Comparison of ENCODE assay signal across 25 cellular contexts in the genomic region with DNA sequence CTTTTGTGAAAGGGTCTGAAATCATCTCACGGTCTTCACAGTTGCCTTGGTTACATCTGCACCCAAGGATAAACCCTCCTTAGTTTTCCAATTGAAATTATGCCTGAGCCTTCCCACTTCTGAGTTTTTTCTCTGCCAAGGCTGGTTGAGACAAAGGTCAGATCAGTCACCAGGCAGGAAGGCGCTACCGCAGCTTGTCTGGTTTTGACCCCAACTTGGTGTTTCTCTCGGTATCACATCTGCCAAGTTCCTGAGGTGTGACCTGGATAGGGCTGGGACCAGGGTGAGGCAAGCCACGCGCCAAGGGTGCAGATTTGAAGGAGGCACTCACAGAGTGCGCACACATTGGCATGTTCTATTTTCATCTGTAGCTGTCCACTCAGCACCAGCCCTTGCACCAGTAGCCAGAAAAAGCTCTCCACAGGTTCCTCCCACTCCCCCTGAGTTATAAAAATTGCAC.
A peak's percentile ranks its signal among the peaks of the same experiment; 100 is the strongest.
DNase-seq lines count a peak whose midpoint lies in the region; ATAC-seq, FAIRE-seq and TF ChIP-seq lines count a peak whose summit lies in the region.
"Had no signal": no experiment of that assay in that cellular context is flagged by ENCODE, and none has a peak within 500 bp of the region (broad histone marks: within the 10 kb centered on the region; RNA-seq: fewer than 3 reads in every experiment).

No MANE protein-coding gene starts in this region.

- CTCF ChIA-PET in K562 (lab: Yijun Ruan, JAX; ENCODE audit: low intra/inter-chr PET ratio): no interaction called here

- H3K27ac Mint-ChIP-seq in activated naive CD8-positive, alpha-beta T cell treated with anti-CD3 and anti-CD28 coated beads, Interleukin-2, amount 50 U/mL, for 24 hours: peak overlapping the region; percentile 67
- no peak overlapping the region for H3K27ac Mint-ChIP-seq in activated naive CD8-positive, alpha-beta T cell treated with anti-CD3 and anti-CD28 coated beads for 36 hours
- H3K27ac Mint-ChIP-seq in neural crest cell (ENCODE audit: unreplicated experiment): peak overlapping the region; percentile 62
- no peak overlapping the region for H3K27ac Mint-ChIP-seq in natural killer cell
- H3K27ac Mint-ChIP-seq: activated CD4-positive, alpha-beta memory T cell treated with anti-CD3 and anti-CD28 coated beads, Interleukin-2, amount 10 ng/mL, durations not matched to agents 7 days and 5 days had no signal

- peaks cover 6 to 10% of the 10 kb centered on the region in 2 experiments; a peak in 3 of 5 replicates for H3K4me1 ChIP-seq in K562 (replicated peaks in 1 of 2; ENCODE audit: control insufficient read depth in 2 of 2, insufficient read depth in 2 of 2, low read length in 2 of 2)
- H3K4me1 ChIP-seq: prostate gland had no signal

- no peaks in the 10 kb centered on the region for H3K27me3 Mint-ChIP-seq in activated naive CD8-positive, alpha-beta T cell treated with anti-CD3 and anti-CD28 coated beads, Interleukin-2, amount 50 U/mL, for 24 hours
- no peaks in the 10 kb centered on the region for H3K27me3 Mint-ChIP-seq in activated naive CD8-positive, alpha-beta T cell treated with anti-CD3 and anti-CD28 coated beads for 36 hours
- no peaks in the 10 kb centered on the region for H3K27me3 Mint-ChIP-seq in neural crest cell (ENCODE audit: low read depth)
- no peaks in the 10 kb centered on the region for H3K27me3 Mint-ChIP-seq in natural killer cell (ENCODE audit: low read depth in 2 of 2)
- H3K27me3 Mint-ChIP-seq: activated CD4-positive, alpha-beta memory T cell treated with anti-CD3 and anti-CD28 coated beads, Interleukin-2, amount 10 ng/mL, durations not matched to agents 7 days and 5 days; central memory CD8-positive, alpha-beta T cell; stimulated activated memory B cell treated with anti-CD40 and anti-IgM and Interleukin-4, amounts not matched to agents 10 μg/mL and 1 μg/mL and 100 μg/mL, for 72 hours had no signal

- no peak for TF ChIP-seq EP300 in K562 (IDR thresholded peaks at IDR 0.05; ENCODE audit: low read length)

- FAIRE-seq in K562 (lab: Jason Lieb, UNC): no peak
- FAIRE-seq: GM12878, small intestine had no signal

- DNase-seq in activated naive CD8-positive, alpha-beta T cell treated with anti-CD3 and anti-CD28 coated beads, Interleukin-2, amount 50 U/mL, for 24 hours: no peak
- DNase-seq in activated naive CD8-positive, alpha-beta T cell treated with anti-CD3 and anti-CD28 coated beads for 36 hours: no peak
- DNase-seq in NCI-H1092 (lab: John Stamatoyannopoulos, UW): peak; percentile 51
- no peak for DNase-seq in K562 (ENCODE audit: extremely low read depth in 1 of 4, low spot score in 3 of 4)
- DNase-seq in neural crest cell (ENCODE audit: low read depth, low spot score): no peak
- DNase-seq in NOMO-1 treated with DMSO at 0.1 percent for 48 hours (lab: John Stamatoyannopoulos, UW; ENCODE audit: unreplicated experiment): no peak
- no peak for DNase-seq in AG08395 (ENCODE audit: low spot score)
- no peak for DNase-seq in natural killer cell
- DNase-seq: activated CD4-positive, alpha-beta memory T cell treated with anti-CD3 and anti-CD28 coated beads, Interleukin-2, amount 10 ng/mL, durations not matched to agents 7 days and 5 days; activated naive CD4-positive, alpha-beta T cell treated with Interleukin-2 at 50 U/mL for 16 hours; foreskin fibroblast; immature natural killer cell; MG63; NCI-H146; NCI-H446 treated with DMSO at 0.1 percent for 48 hours; small intestine; stimulated activated CD4-positive, alpha-beta T cell treated with anti-CD3 and anti-CD28 coated beads, Interleukin-2, amount 100 ng/mL, for 24 hours had no signal

- H3K79me2 ChIP-seq in K562 (ENCODE audit: control insufficient read depth, insufficient read depth, low read length): no peaks in the 10 kb centered on the region
- H3K79me2 ChIP-seq: hepatocyte had no signal

- POLR2A ChIA-PET in K562 (lab: Yijun Ruan, JAX): no interaction called here

- H3K4me1 Mint-ChIP-seq in activated naive CD8-positive, alpha-beta T cell treated with anti-CD3 and anti-CD28 coated beads, Interleukin-2, amount 50 U/mL, for 24 hours: peaks cover under 1% of the 10 kb centered on the region
- H3K4me1 Mint-ChIP-seq in activated naive CD8-positive, alpha-beta T cell treated with anti-CD3 and anti-CD28 coated beads for 36 hours: peaks cover 6% of the 10 kb centered on the region
- peaks cover 11% of the 10 kb centered on the region for H3K4me1 Mint-ChIP-seq in neural crest cell
- no peaks in the 10 kb centered on the region for H3K4me1 Mint-ChIP-seq in natural killer cell
- H3K4me1 Mint-ChIP-seq: central memory CD8-positive, alpha-beta T cell; immature natural killer cell had no signal

- TF ChIP-seq POLR2A in K562 (conservative IDR thresholded peaks at IDR 0.05): no peak

- H3K27ac ChIP-seq in K562 (ENCODE audit: extremely low read depth, low read depth, low read length): no peak overlapping the region
- H3K27ac ChIP-seq: epithelial cell of prostate, hepatocyte, prostate gland had no signal

- 0 out of 4 replicates have a peak overlapping the region, but pooled peaks of 1 of the 2 experiments have one; percentile 8 for H3K9ac ChIP-seq in K562 (ENCODE audit: insufficient read depth in 1 of 2, low read depth in 2 of 2, low read length in 2 of 2)

- no TSS peak for BruUV-seq in K562 (replicated peaks; lab: Mats Ljungman, UMichigan)

- in situ Hi-C loops in K562 (cut with MboI): no loop called here

- peaks cover 5% of the 10 kb centered on the region for H3K9me1 ChIP-seq in K562 (ENCODE audit: control insufficient read depth, insufficient read depth, low read length)

- TF ChIP-seq RAD21 in K562 (CRISPR knock-in tag; conservative IDR thresholded peaks at IDR 0.05 in 1 of 2, IDR thresholded peaks at IDR 0.05 in 1 of 2): no peak

- H3K4me2 ChIP-seq in K562 (ENCODE audit: insufficient read depth, low read length): no peak overlapping the region
- H3K4me2 ChIP-seq: hepatocyte had no signal

- H3K4me3 ChIP-seq in K562: no peak overlapping the region
- H3K4me3 ChIP-seq: GM12878, HAP-1, hepatocyte, lung, MG63, prostate gland had no signal

- WGBS in K562 (ENCODE audit: insufficient coverage, low coverage, missing lambda C conversion rate): 93% methylated on average over 7 of the region's 7 CpGs

- no peaks in the 10 kb centered on the region for H3K9me3 ChIP-seq in K562 (replicated peaks; ENCODE audit: control insufficient read depth, insufficient read depth, low read depth, low read length)
- H3K9me3 ChIP-seq: HAP-1, MG63, prostate gland had no signal

- no peaks in the 10 kb centered on the region for H4K20me1 ChIP-seq in K562 (replicated peaks; ENCODE audit: control insufficient read depth, insufficient read depth, low read length)

- ATAC-seq in activated naive CD8-positive, alpha-beta T cell treated with anti-CD3 and anti-CD28 coated beads, Interleukin-2, amount 50 U/mL, for 24 hours: no peak
- no peak for ATAC-seq in K562
- no peak for ATAC-seq in natural killer cell
- ATAC-seq: GM12878; stimulated activated memory B cell treated with anti-CD40 and anti-IgM and Interleukin-4, amounts not matched to agents 10 μg/mL and 1 μg/mL and 100 μg/mL, for 72 hours had no signal

- peaks cover 74% of the 10 kb centered on the region for H3K36me3 ChIP-seq in K562 (ENCODE audit: control insufficient read depth, insufficient read depth, low read length)
- H3K36me3 ChIP-seq: MG63 had no signal

- no peaks in the 10 kb centered on the region for H3K9me3 Mint-ChIP-seq in activated naive CD8-positive, alpha-beta T cell treated with anti-CD3 and anti-CD28 coated beads, Interleukin-2, amount 50 U/mL, for 24 hours
- H3K9me3 Mint-ChIP-seq in activated naive CD8-positive, alpha-beta T cell treated with anti-CD3 and anti-CD28 coated beads for 36 hours: no peaks in the 10 kb centered on the region
- H3K9me3 Mint-ChIP-seq in neural crest cell (no peaks in the 10 kb centered on the region), natural killer cell (no peaks in the 10 kb centered on the region)
- H3K9me3 Mint-ChIP-seq: activated CD4-positive, alpha-beta memory T cell treated with anti-CD3 and anti-CD28 coated beads, Interleukin-2, amount 10 ng/mL, durations not matched to agents 7 days and 5 days; central memory CD8-positive, alpha-beta T cell; immature natural killer cell; stimulated activated memory B cell treated with anti-CD40 and anti-IgM and Interleukin-4, amounts not matched to agents 10 μg/mL and 1 μg/mL and 100 μg/mL, for 72 hours had no signal

- no peaks in the 10 kb centered on the region for H3K27me3 ChIP-seq in K562 (ENCODE audit: control insufficient read depth in 2 of 2, insufficient read depth in 2 of 2, low read length in 2 of 2)
- H3K27me3 ChIP-seq: hepatocyte, MG63 had no signal

- intact Hi-C loops in K562 (cut with micrococcal nuclease): no loop called here
- intact Hi-C loops in natural killer cell (cut with micrococcal nuclease): no loop called here

- H3K4me3 Mint-ChIP-seq in activated naive CD8-positive, alpha-beta T cell treated with anti-CD3 and anti-CD28 coated beads, Interleukin-2, amount 50 U/mL, for 24 hours: no peak overlapping the region
- no peak overlapping the region for H3K4me3 Mint-ChIP-seq in activated naive CD8-positive, alpha-beta T cell treated with anti-CD3 and anti-CD28 coated beads for 36 hours
- H3K4me3 Mint-ChIP-seq in neural crest cell (no peak overlapping the region), natural killer cell (no peak overlapping the region)
- H3K4me3 Mint-ChIP-seq: activated CD4-positive, alpha-beta memory T cell treated with anti-CD3 and anti-CD28 coated beads, Interleukin-2, amount 10 ng/mL, durations not matched to agents 7 days and 5 days; central memory CD8-positive, alpha-beta T cell; immature natural killer cell; stimulated activated memory B cell treated with anti-CD40 and anti-IgM and Interleukin-4, amounts not matched to agents 10 μg/mL and 1 μg/mL and 100 μg/mL, for 72 hours had no signal

- TF ChIP-seq CTCF in K562 (IDR thresholded peaks at IDR 0.05 in 2 of 3, conservative IDR thresholded peaks at IDR 0.05 in 1 of 3; ENCODE audit: insufficient read depth in 2 of 3, low read depth in 1 of 3, low read length in 3 of 3): no peak
- TF ChIP-seq CTCF in neural crest cell (conservative IDR thresholded peaks at IDR 0.05): no peak
- no peak for TF ChIP-seq CTCF in natural killer cell (IDR thresholded peaks at IDR 0.05)

- no peak overlapping the region for H2AFZ ChIP-seq in K562 (ENCODE audit: low read depth, low read length)
- H2AFZ ChIP-seq: hepatocyte had no signal

- H3K36me3 Mint-ChIP-seq in activated naive CD8-positive, alpha-beta T cell treated with anti-CD3 and anti-CD28 coated beads, Interleukin-2, amount 50 U/mL, for 24 hours (ENCODE audit: low read depth): peaks cover 47% of the 10 kb centered on the region
- H3K36me3 Mint-ChIP-seq in activated naive CD8-positive, alpha-beta T cell treated with anti-CD3 and anti-CD28 coated beads for 36 hours: peaks cover 33% of the 10 kb centered on the region
- peaks cover 11% of the 10 kb centered on the region for H3K36me3 Mint-ChIP-seq in neural crest cell (ENCODE audit: low read depth)
- no peaks in the 10 kb centered on the region for H3K36me3 Mint-ChIP-seq in natural killer cell

TF ChIP-seq in K562, 482 proteins besides CTCF, POLR2A, EP300 and RAD21:
- TF ChIP-seq POLR2AphosphoS2 (IDR thresholded peaks at IDR 0.05; ENCODE audit: low read length): peak; percentile 29; the same call in 1 of the 2 replicates
- TF ChIP-seq NELFE (IDR thresholded peaks at IDR 0.05; ENCODE audit: insufficient read depth, insufficient read length): no peak
TF ChIP-seq in K562: peak in this region for 1.

Comparison
In these comparisons a context has a peak if more than half of its experiments do, and no peak if none do; other contexts are left out.
1. H3K27ac Mint-ChIP-seq: peak in activated naive CD8-positive, alpha-beta T cell treated with anti-CD3 and anti-CD28 coated beads, Interleukin-2, amount 50 U/mL, for 24 hours (single experiment) and neural crest cell (single experiment); none in activated naive CD8-positive, alpha-beta T cell treated with anti-CD3 and anti-CD28 coated beads for 36 hours (single experiment) and natural killer cell (0 of 2).